Comparison of ENCODE assay signal across 11 cellular contexts in genomic region chr1:67942269-67942668, GRCh38.
"Had no signal": no experiment of that assay in that cellular context is flagged by ENCODE, and none has a peak within 500 bp of the region (broad histone marks: within the 10 kb centered on the region; RNA-seq: fewer than 3 reads in every experiment).

No MANE protein-coding gene starts in this region.

- H3K4me1 ChIP-seq: breast epithelium had no signal

- H3K36me3 ChIP-seq: breast epithelium, gastrocnemius medialis had no signal

- H3K27me3 ChIP-seq: breast epithelium, gastrocnemius medialis had no signal

- H3K9me3 ChIP-seq: breast epithelium, gastrocnemius medialis had no signal

- H3K4me3 ChIP-seq: breast epithelium, gastrocnemius medialis, lung had no signal

- H3K27ac ChIP-seq: breast epithelium, gastrocnemius medialis had no signal

- ATAC-seq: activated CD4-positive, CD25-positive, alpha-beta regulatory T cell treated with anti-CD3 and anti-CD28 coated beads, Interleukin-2, amount 50 U/mL, for 24 hours; gastrocnemius medialis; left colon; stimulated activated effector memory CD8-positive, alpha-beta T cell treated with anti-CD3 and anti-CD28 coated beads, Interleukin-12 subunit alpha, Interleukin-12 subunit beta, amount 100 ng/mL, for 72 hours had no signal

- DNase-seq: activated naive CD8-positive, alpha-beta T cell treated with anti-CD3 and anti-CD28 coated beads for 36 hours; erythroblast; gastrocnemius medialis; left colon; nephron progenitor cell; occipital lobe; T1000 had no signal
